18 cellular contexts compared by ENCODE assay signal in the genomic region with DNA sequence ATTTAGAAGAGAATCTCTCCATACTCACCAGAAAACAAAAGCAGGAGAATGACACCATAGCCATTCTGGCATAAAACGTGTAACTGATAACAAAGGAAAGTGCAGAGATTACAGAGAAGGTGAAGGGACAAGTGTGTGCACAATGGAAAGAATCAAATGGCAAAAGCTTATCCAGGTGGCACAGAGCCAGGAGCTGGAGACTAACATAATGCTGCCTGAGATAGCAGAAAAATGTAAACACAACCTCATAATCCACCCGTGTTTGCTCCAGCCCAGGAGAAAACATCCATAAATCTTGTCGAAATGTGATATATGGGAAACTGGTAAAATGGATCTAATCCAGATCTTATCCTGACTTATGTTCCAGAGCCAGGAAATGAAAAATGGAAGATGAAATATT.
DNase-seq lines count a peak whose midpoint lies in the region; ATAC-seq and TF ChIP-seq lines count a peak whose summit lies in the region.
"Had no signal": no experiment of that assay in that cellular context is flagged by ENCODE, and none has a peak within 500 bp of the region (broad histone marks: within the 10 kb centered on the region; RNA-seq: fewer than 3 reads in every experiment).

No MANE protein-coding gene starts in this region.

- H3K56ac ChIP-seq in IMR-90 (ENCODE audit: extremely low read depth, insufficient read depth, low read length), result no peak overlapping the region

- H3K4me2 ChIP-seq in IMR-90 (ENCODE audit: low read depth, low read length), result no peak overlapping the region

- H3K4me1 ChIP-seq in A673 (ENCODE audit: insufficient read depth, low read length, poor library complexity, severe bottlenecking) (peaks cover 4% of the 10 kb centered on the region), IMR-90 (ENCODE audit: control insufficient read depth, insufficient read depth, low read length) (peaks cover 13% of the 10 kb centered on the region), right cardiac atrium (ENCODE audit: control insufficient read depth, insufficient read depth, low read length) (no peaks in the 10 kb centered on the region)
- H3K4me1 ChIP-seq: parathyroid adenoma had no signal

- CTCF ChIA-PET in A673 (lab: Charles Lee) (no interaction called here), IMR-90 (lab: Yijun Ruan, JAX) (no interaction called here)

- intact Hi-C loops in A673 (cut with micrococcal nuclease; ENCODE audit: unreplicated experiment) (no loop called here), IMR-90 (cut with micrococcal nuclease) (no loop called here), right cardiac atrium (cut with DNase I) (no loop called here)

- H2BK5ac ChIP-seq in IMR-90 (ENCODE audit: low read depth, low read length, poor library complexity, severe bottlenecking), result no peak overlapping the region

- H3K27ac ChIP-seq in A673 (ENCODE audit: low read depth, low read length, poor library complexity, severe bottlenecking), result no peak overlapping the region
- no peak overlapping the region for H3K27ac ChIP-seq in IMR-90 (ENCODE audit: insufficient read depth, low read length)
- peak overlapping the region; percentile 66 for H3K27ac ChIP-seq in VCaP
- H3K27ac ChIP-seq in right cardiac atrium (ENCODE audit: low read length), result no peak overlapping the region
- H3K27ac ChIP-seq: parathyroid adenoma, RWPE1 had no signal

- peaks cover 10% of the 10 kb centered on the region; the same call in 1 of the 2 replicates for H3K9me1 ChIP-seq in IMR-90 (ENCODE audit: insufficient read depth, low read length)

- peak overlapping the region; percentile 31; the same call in 1 of the 2 replicates for H4K5ac ChIP-seq in IMR-90 (ENCODE audit: low read depth, low read length)

- no peaks in the 10 kb centered on the region for H3K9me3 ChIP-seq in A673 (ENCODE audit: low read depth, low read length, poor library complexity, severe bottlenecking)
- peaks cover 2% of the 10 kb centered on the region for H3K9me3 ChIP-seq in IMR-90 (ENCODE audit: control insufficient read depth, insufficient read depth, low read length)
- no peaks in the 10 kb centered on the region for H3K9me3 ChIP-seq in right cardiac atrium (ENCODE audit: control insufficient read depth, low read length)

- H4K20me1 ChIP-seq in IMR-90 (ENCODE audit: insufficient read depth, low read length), result no peaks in the 10 kb centered on the region

- H3K36me3 ChIP-seq in A673 (ENCODE audit: insufficient read depth, low read length, poor library complexity, severe bottlenecking) (no peaks in the 10 kb centered on the region), IMR-90 (ENCODE audit: control insufficient read depth, insufficient read depth, low read length) (no peaks in the 10 kb centered on the region)

- no peak overlapping the region for H2AFZ ChIP-seq in IMR-90 (replicated peaks; ENCODE audit: low read length, poor library complexity)
- H2AFZ ChIP-seq: parathyroid adenoma had no signal

- H4K91ac ChIP-seq in IMR-90 (ENCODE audit: insufficient read depth, low read depth, low read length), result no peak overlapping the region

- no peak overlapping the region for H2BK15ac ChIP-seq in IMR-90 (ENCODE audit: low read depth, low read length)

- no peak overlapping the region for H3K14ac ChIP-seq in IMR-90 (replicated peaks; ENCODE audit: low read depth, low read length)

- TF ChIP-seq CTCF in A673 (conservative IDR thresholded peaks at IDR 0.05; ENCODE audit: low read depth, low read length) (no peak), IMR-90 (conservative IDR thresholded peaks at IDR 0.05; ENCODE audit: low read depth, low read length) (no peak), VCaP (conservative IDR thresholded peaks at IDR 0.05) (no peak), GM10266 (IDR thresholded peaks at IDR 0.05; ENCODE audit: control insufficient read depth, insufficient read depth, low read depth, missing control alignments) (no peak)

- DNase-seq in A673 (ENCODE audit: low spot score) (peak; percentile 27), IMR-90 (peak; percentile 23), right cardiac atrium (peak in 1 of 3 donors; percentile 57), cerebellar cortex (ENCODE audit: low spot score) (no peak), G401 (ENCODE audit: low spot score) (no peak), NCI-H2081 treated with DMSO at 0.1 percent for 48 hours (lab: John Stamatoyannopoulos, UW) (no peak), GM10266 (ENCODE audit: extremely low spot score) (no peak)
- DNase-seq: activated B cell treated with CpG ODN at 0.5 μM for 24 hours; CD8-positive, alpha-beta memory T cell; foreskin melanocyte; MV-4-11; NCI-H2227 treated with DMSO at 0.1 percent for 48 hours; T-helper 2 cell had no signal

- WGBS in IMR-90 (ENCODE audit: extremely low coverage in 2 of 2, insufficient read length in 1 of 2), 2 experiments, result no CpG with 5 or more reads among the region's 3 CpGs
- WGBS in right cardiac atrium, result 24% methylated on average over 3 of the region's 3 CpGs

- H3K79me1 ChIP-seq in IMR-90 (ENCODE audit: low read depth in 1 of 2, low read length in 2 of 2), result no peaks in the 10 kb centered on the region

- H4K8ac ChIP-seq in IMR-90 (ENCODE audit: low read depth in 2 of 2, low read length in 2 of 2), result 0 out of 4 replicates have a peak overlapping the region, but pooled peaks of 1 of the 2 experiments have one; percentile 17

- H2AK9ac ChIP-seq in IMR-90 (replicated peaks; ENCODE audit: low read depth, low read length, poor library complexity), result no peak overlapping the region

- POLR2A ChIA-PET in A673 (lab: Charles Lee; ENCODE audit: low non-redundant PET) (interaction anchor here (0.6 to 0.7 kb wide), 2 partner anchors 10 to 413 kb away, joined by 3 read pairs; no protein-coding TSS in a partner anchor), IMR-90 (lab: Charles Lee; ENCODE audit: unreplicated experiment) (no interaction called here)

- no peak for TF ChIP-seq POLR2A in IMR-90 (IDR thresholded peaks at IDR 0.05; ENCODE audit: low read depth, low read length)

- no peak overlapping the region for H2AK5ac ChIP-seq in IMR-90 (ENCODE audit: low read depth, low read length)

- H3K4me3 ChIP-seq in A673 (ENCODE audit: low read depth, low read length, poor library complexity, severe bottlenecking) (no peak overlapping the region), IMR-90 (ENCODE audit: insufficient read depth, low read depth, low read length) (no peak overlapping the region), right cardiac atrium (ENCODE audit: low read length) (no peak overlapping the region)
- H3K4me3 ChIP-seq: skin epidermis had no signal

- 0 out of 2 replicates have a peak overlapping the region, but pooled peaks have one; percentile 53 for H2BK20ac ChIP-seq in IMR-90 (ENCODE audit: low read depth, low read length)

- H3K23ac ChIP-seq in IMR-90 (ENCODE audit: low read depth, low read length), result no peak overlapping the region

- peak overlapping the region; percentile 44; the same call in 1 of the 2 replicates for H2BK120ac ChIP-seq in IMR-90 (ENCODE audit: low read depth, low read length)

- ATAC-seq in IMR-90 (ENCODE audit: low read depth), result no peak
- ATAC-seq in right cardiac atrium, result peak; percentile 72 to 77
- ATAC-seq: activated T-helper 17 cell treated with anti-CD3 and anti-CD28 coated beads, Interleukin-2, amount 50 U/mL, for 72 hours had no signal

- in situ Hi-C loops in IMR-90 (cut with MboI; ENCODE audit: low sequenced_read_pairs) (no loop called here), G401 (cut with HindIII; ENCODE audit: low sequenced_read_pairs) (no loop called here)

- H3K27me3 ChIP-seq in A673 (replicated peaks; ENCODE audit: insufficient read depth, low read depth, low read length, poor library complexity), result no peaks in the 10 kb centered on the region
- H3K27me3 ChIP-seq in IMR-90 (ENCODE audit: control insufficient read depth, insufficient read depth, low read length), result no peaks in the 10 kb centered on the region
- H3K27me3 ChIP-seq in right cardiac atrium (ENCODE audit: control insufficient read depth, insufficient read depth), result no peaks in the 10 kb centered on the region

- no peak for TF ChIP-seq RAD21 in IMR-90 (IDR thresholded peaks at IDR 0.05; ENCODE audit: low read length)

- H3K9ac ChIP-seq in IMR-90 (ENCODE audit: low read depth, low read length), result no peak overlapping the region
- H3K9ac ChIP-seq: parathyroid adenoma had no signal

- dilution Hi-C loops in IMR-90 (cut with HindIII; ENCODE audit: low sequenced_read_pairs, unreplicated experiment), result no loop called here

- H3K4ac ChIP-seq in IMR-90 (ENCODE audit: low read depth, low read length), result peak overlapping the region; percentile 64; the same call in 1 of the 2 replicates

- H3K18ac ChIP-seq in IMR-90 (ENCODE audit: low read depth, low read length), result peak overlapping the region; percentile 49; the same call in 1 of the 2 replicates

- BruUV-seq in A673 (replicated peaks; lab: Mats Ljungman, UMichigan) (no TSS peak), IMR-90 (replicated peaks; lab: Mats Ljungman, UMichigan) (no TSS peak)

TF ChIP-seq in IMR-90, 13 proteins besides CTCF, POLR2A, EP300 and RAD21 (continues in another document):
- TF ChIP-seq RCOR1 (IDR thresholded peaks at IDR 0.05; ENCODE audit: insufficient replicate concordance, low read length) (no peak), CHD1 (IDR thresholded peaks at IDR 0.05; ENCODE audit: low read depth, low read length) (no peak), MAZ (IDR thresholded peaks at IDR 0.05; ENCODE audit: borderline replicate concordance, low read depth, low read length) (no peak), MXI1 (IDR thresholded peaks at IDR 0.05; ENCODE audit: borderline replicate concordance, low read depth, low read length) (no peak), FOS (IDR thresholded peaks at IDR 0.05; ENCODE audit: low read depth, low read length) (no peak), RFX5 (IDR thresholded peaks at IDR 0.05; ENCODE audit: low read depth, low read length) (no peak), MAFK (IDR thresholded peaks at IDR 0.05; ENCODE audit: low read depth, low read length) (no peak)
- TF ChIP-seq, protein P1, sequence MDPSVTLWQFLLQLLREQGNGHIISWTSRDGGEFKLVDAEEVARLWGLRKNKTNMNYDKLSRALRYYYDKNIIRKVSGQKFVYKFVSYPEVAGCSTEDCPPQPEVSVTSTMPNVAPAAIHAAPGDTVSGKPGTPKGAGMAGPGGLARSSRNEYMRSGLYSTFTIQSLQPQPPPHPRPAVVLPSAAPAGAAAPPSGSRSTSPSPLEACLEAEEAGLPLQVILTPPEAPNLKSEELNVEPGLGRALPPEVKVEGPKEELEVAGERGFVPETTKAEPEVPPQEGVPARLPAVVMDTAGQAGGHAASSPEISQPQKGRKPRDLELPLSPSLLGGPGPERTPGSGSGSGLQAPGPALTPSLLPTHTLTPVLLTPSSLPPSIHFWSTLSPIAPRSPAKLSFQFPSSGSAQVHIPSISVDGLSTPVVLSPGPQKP (IDR thresholded peaks at IDR 0.05; ENCODE audit: borderline replicate concordance, low read depth, low read length), result no peak
- TF ChIP-seq, protein P2, sequence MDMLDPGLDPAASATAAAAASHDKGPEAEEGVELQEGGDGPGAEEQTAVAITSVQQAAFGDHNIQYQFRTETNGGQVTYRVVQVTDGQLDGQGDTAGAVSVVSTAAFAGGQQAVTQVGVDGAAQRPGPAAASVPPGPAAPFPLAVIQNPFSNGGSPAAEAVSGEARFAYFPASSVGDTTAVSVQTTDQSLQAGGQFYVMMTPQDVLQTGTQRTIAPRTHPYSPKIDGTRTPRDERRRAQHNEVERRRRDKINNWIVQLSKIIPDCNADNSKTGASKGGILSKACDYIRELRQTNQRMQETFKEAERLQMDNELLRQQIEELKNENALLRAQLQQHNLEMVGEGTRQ (IDR thresholded peaks at IDR 0.05; ENCODE audit: low read depth, low read length), result no peak

Comparison
In these comparisons a context has a peak if more than half of its experiments do, and no peak if none do; other contexts are left out.
1. DNase-seq: peak in A673 (single experiment) and IMR-90 (single experiment); none in cerebellar cortex (single experiment), G401 (single experiment), NCI-H2081 treated with DMSO at 0.1 percent for 48 hours (single experiment) and GM10266 (single experiment).